Comparison of ENCODE assay signal across 32 cellular contexts in the genomic region with DNA sequence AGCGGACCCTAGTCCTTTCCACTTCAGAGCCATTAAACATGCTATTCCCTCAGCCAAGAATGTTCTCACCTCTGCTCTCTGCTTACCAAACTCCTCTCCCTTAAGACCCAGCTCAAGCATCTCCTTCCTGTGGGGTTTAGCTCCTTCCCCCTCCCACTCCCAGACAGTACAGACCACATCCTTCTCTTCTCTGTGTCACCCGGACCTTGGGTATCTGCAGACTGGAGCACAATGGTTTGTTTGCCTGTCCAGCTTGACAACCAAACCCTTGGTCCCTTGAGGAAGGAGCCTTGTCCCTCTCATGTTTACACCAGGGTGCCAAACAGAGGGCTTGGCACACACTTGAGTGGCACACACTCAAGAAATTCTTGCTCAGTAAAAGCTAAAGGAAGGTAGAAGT. TPM values are rescaled to one million over a fixed set of nuclear protein-coding genes. Genes with fewer than 3 reads are reported as not detected.
DNase-seq lines count a peak whose midpoint lies in the region; ATAC-seq, FAIRE-seq and TF ChIP-seq lines count a peak whose summit lies in the region.
"Had no signal": no experiment of that assay in that cellular context is flagged by ENCODE, and none has a peak within 500 bp of the region (broad histone marks: within the 10 kb centered on the region; RNA-seq: fewer than 3 reads in every experiment).

No MANE protein-coding gene starts in this region.

- no CpG with 5 or more reads among the region's 2 CpGs for WGBS in H9 (ENCODE audit: extremely low coverage, insufficient read length, low lambda C conversion rate)
- 70 to 80% methylated on average over 2 of the region's 2 CpGs for WGBS in pancreas, 2 donors

- no peak overlapping the region for H2BK20ac ChIP-seq in H9 (ENCODE audit: low read depth, low read length, poor library complexity, severe bottlenecking)

- peaks cover 25% of the 10 kb centered on the region for H3K9me3 Mint-ChIP-seq in central memory CD8-positive, alpha-beta T cell
- H3K9me3 Mint-ChIP-seq in H9 = peaks cover 20 to 25% of the 10 kb centered on the region in 2 experiments

- no peak overlapping the region for H3K4ac ChIP-seq in H9 (ENCODE audit: low read depth, low read length)

- H3K56ac ChIP-seq in H9 (ENCODE audit: insufficient read length, low read depth, low read length) = no peak overlapping the region

- no peaks in the 10 kb centered on the region for H3K4me1 ChIP-seq in H9 (ENCODE audit: insufficient read depth, low read length)
- peaks cover 0 to 13% (median under 1%) of the 10 kb centered on the region in 3 donors for H3K4me1 ChIP-seq in pancreas

- H3K27me3 ChIP-seq in H9 (ENCODE audit: insufficient read depth, low read length) = peaks cover 24% of the 10 kb centered on the region; the same call in 1 of the 2 replicates
- H3K27me3 ChIP-seq in pancreas = peaks cover 0 to 35% (median 7%) of the 10 kb centered on the region in 4 donors

- TF ChIP-seq CTCF in H9 (conservative IDR thresholded peaks at IDR 0.05) = no peak
- TF ChIP-seq CTCF in pancreas (IDR thresholded peaks at IDR 0.05) = no peak

- H2BK12ac ChIP-seq in H9 (ENCODE audit: insufficient read length, low read depth, low read length) = no peak overlapping the region

- H2BK120ac ChIP-seq in H9 (ENCODE audit: low read depth, low read length, poor library complexity, severe bottlenecking) = no peak overlapping the region

- H3K36me3 Mint-ChIP-seq in central memory CD8-positive, alpha-beta T cell (ENCODE audit: insufficient read depth) = peaks cover 38% of the 10 kb centered on the region
- peaks cover 7 to 10% (median 7%) of the 10 kb centered on the region in 3 experiments; a peak in 5 of 7 replicates for H3K36me3 Mint-ChIP-seq in H9 (ENCODE audit: insufficient read depth in 1 of 3, low read depth in 3 of 3)

- peak; percentile 29 for DNase-seq in activated CD8-positive, alpha-beta memory T cell treated with anti-CD3 and anti-CD28 coated beads, Interleukin-2, amount 50 U/mL, for 4 hours
- no peak for DNase-seq in activated CD8-positive, alpha-beta memory T cell treated with anti-CD3 and anti-CD28 coated beads for 24 hours
- peak; percentile 52 for DNase-seq in MV-4-11 (lab: John Stamatoyannopoulos, UW)
- DNase-seq in central memory CD8-positive, alpha-beta T cell (ENCODE audit: low spot score in 2 of 2) = peak in 1 of 2 donors; percentile 36
- DNase-seq in stimulated activated naive CD8-positive, alpha-beta T cell treated with anti-CD3 and anti-CD28 coated beads, Interleukin-15, Interleukin-2, amounts not matched to agents 100 U/mL and 50 U/mL, for 24 hours = peak; percentile 21
- DNase-seq in activated gamma-delta T cell treated with Interleukin-2 at 50 U/mL for 16 hours = no peak
- DNase-seq in H9 = no peak
- DNase-seq in pancreas = no peak
- DNase-seq: activated effector memory CD4-positive, alpha-beta T cell treated with Interleukin-2 at 50 U/mL for 16 hours; amniotic stem cell; brain microvascular endothelial cell; C1 segment of cervical spinal cord; DMS79 treated with DMSO at 0.1 percent for 48 hours; effector CD8-positive, alpha-beta T cell; glutamatergic neuron; HCEC 1CT; islet precursor cell; left ventricle myocardium inferior; mesendoderm; naive B cell; NCI-H1417; NCI-H2081 treated with DMSO at 0.1 percent for 48 hours; NCI-H345; NCI-H774; substantia nigra; upper lobe of left lung had no signal

- H3K79me2 ChIP-seq in H9 (ENCODE audit: insufficient read depth, low read length) = no peaks in the 10 kb centered on the region

- H3K23ac ChIP-seq in H9 (ENCODE audit: insufficient read length, low read depth, low read length) = no peak overlapping the region

- no peaks in the 10 kb centered on the region for H4K20me1 ChIP-seq in H9 (ENCODE audit: control insufficient read depth, insufficient read depth, insufficient read length)

- FAIRE-seq in pancreas (lab: Jason Lieb, UNC) = no peak
- FAIRE-seq: GM18507 had no signal

- H3K27me3 Mint-ChIP-seq in central memory CD8-positive, alpha-beta T cell = no peaks in the 10 kb centered on the region
- H3K27me3 Mint-ChIP-seq in H9 (ENCODE audit: low read depth) = peaks cover 76% of the 10 kb centered on the region

- H3K27ac Mint-ChIP-seq in central memory CD8-positive, alpha-beta T cell (ENCODE audit: low read depth) = peak overlapping the region; percentile 96
- H3K27ac Mint-ChIP-seq in H9 = no peak overlapping the region
- H3K27ac Mint-ChIP-seq: naive B cell had no signal

- H3K23me2 ChIP-seq in H9 (ENCODE audit: insufficient read length, low read depth, low read length, poor library complexity, severe bottlenecking) = peaks cover 5% of the 10 kb centered on the region

- peaks cover 54% of the 10 kb centered on the region for H3K4me1 Mint-ChIP-seq in central memory CD8-positive, alpha-beta T cell
- H3K4me1 Mint-ChIP-seq in H9 = peaks cover 9 to 16% of the 10 kb centered on the region in 2 experiments

- no peak overlapping the region for H3K14ac ChIP-seq in H9 (ENCODE audit: insufficient read depth, low read length)

- intact Hi-C loops in pancreas (cut with DNase I) = no loop called here

- H3K36me3 ChIP-seq in pancreas = no peaks in the 10 kb centered on the region
- H3K36me3 ChIP-seq: brain microvascular endothelial cell, left ventricle myocardium inferior, upper lobe of left lung had no signal

- no peak overlapping the region for H3T11ph ChIP-seq in H9 (ENCODE audit: low read length)

- no peaks in the 10 kb centered on the region for H3K79me1 ChIP-seq in H9 (ENCODE audit: insufficient read depth, low read depth, low read length, poor library complexity, severe bottlenecking)

- H3K9ac ChIP-seq in H9 (ENCODE audit: extremely low read depth, insufficient read length, low read length) = no peak overlapping the region

- no peak overlapping the region for H4K5ac ChIP-seq in H9 (ENCODE audit: insufficient read length, low read depth, low read length)

- H3K27ac ChIP-seq in H9 (ENCODE audit: insufficient read length, low read depth, low read length) = no peak overlapping the region
- H3K27ac ChIP-seq in pancreas = no peak overlapping the region
- H3K27ac ChIP-seq: brain microvascular endothelial cell, left ventricle myocardium inferior, upper lobe of left lung had no signal

- no peak overlapping the region for H4K91ac ChIP-seq in H9 (ENCODE audit: insufficient read length, low read depth, low read length)

- no peak overlapping the region for H2AK5ac ChIP-seq in H9 (ENCODE audit: insufficient read length, low read length)

- no peak overlapping the region for H3K18ac ChIP-seq in H9 (ENCODE audit: insufficient read length, low read depth, low read length)

- no peak overlapping the region for H3K4me3 ChIP-seq in pancreas
- H3K4me3 ChIP-seq: left ventricle myocardium inferior, skin epidermis, upper lobe of left lung had no signal

- H4K8ac ChIP-seq in H9 (replicated peaks; ENCODE audit: insufficient read length, low read depth, low read length) = no peak overlapping the region

- no peak overlapping the region for H3K4me2 ChIP-seq in H9 (ENCODE audit: insufficient read depth, insufficient read length, low read length)

- H2AFZ ChIP-seq in H9 (ENCODE audit: low read length) = no peak overlapping the region

- H3K4me3 Mint-ChIP-seq in central memory CD8-positive, alpha-beta T cell = peak overlapping the region; percentile 61
- no peak overlapping the region for H3K4me3 Mint-ChIP-seq in H9
- H3K4me3 Mint-ChIP-seq: naive B cell had no signal

- ATAC-seq in central memory CD8-positive, alpha-beta T cell (replicated peaks; ENCODE audit: extremely low read depth, poor library complexity, severe bottlenecking) = peak; percentile 48
- ATAC-seq in stimulated activated naive CD8-positive, alpha-beta T cell treated with anti-CD3 and anti-CD28 coated beads, Interleukin-15, Interleukin-2, amounts not matched to agents 100 U/mL and 50 U/mL, for 24 hours = peak; percentile 42
- no peak for ATAC-seq in pancreas

- no peak overlapping the region for H2BK5ac ChIP-seq in H9 (ENCODE audit: insufficient read length, low read length)

- no peak overlapping the region for H2BK15ac ChIP-seq in H9 (ENCODE audit: low read depth, low read length)

- H3K9me3 ChIP-seq in H9 (ENCODE audit: control insufficient read depth, low read depth, low read length) (peaks cover 13% of the 10 kb centered on the region), pancreas (no peaks in the 10 kb centered on the region)

RNA-seq across cellular contexts. Expression of gene CD8A, which starts 4.2 kb away (rescaled TPM):
- total RNA-seq in H9 (2021) (not detected in 2 replicates), pancreas (1 to 10 TPM in 4 of 6 donors, under 1 TPM in 2; 0.39 to 2.0 (median 1.1) TPM)
- polyA plus RNA-seq in pancreas = 1 to 10 TPM; 1.2 to 1.4 TPM
- total RNA-seq: epithelial cell of proximal tubule, HT-29, MCF 10A, renal cortical epithelial cell had no signal

Comparison
In these comparisons a context has a peak if more than half of its experiments do, and no peak if none do; other contexts are left out.
1. DNase-seq: peak in activated CD8-positive, alpha-beta memory T cell treated with anti-CD3 and anti-CD28 coated beads, Interleukin-2, amount 50 U/mL, for 4 hours (single experiment), MV-4-11 (single experiment) and stimulated activated naive CD8-positive, alpha-beta T cell treated with anti-CD3 and anti-CD28 coated beads, Interleukin-15, Interleukin-2, amounts not matched to agents 100 U/mL and 50 U/mL, for 24 hours (single experiment); none in activated CD8-positive, alpha-beta memory T cell treated with anti-CD3 and anti-CD28 coated beads for 24 hours (single experiment), activated gamma-delta T cell treated with Interleukin-2 at 50 U/mL for 16 hours (single experiment), H9 (single experiment) and pancreas (0 of 6).
2. ATAC-seq: peak in central memory CD8-positive, alpha-beta T cell (single experiment) and stimulated activated naive CD8-positive, alpha-beta T cell treated with anti-CD3 and anti-CD28 coated beads, Interleukin-15, Interleukin-2, amounts not matched to agents 100 U/mL and 50 U/mL, for 24 hours (single experiment); none in pancreas (0 of 4).